Comparison of ENCODE assay signal across 2 cellular contexts in the genomic region with DNA sequence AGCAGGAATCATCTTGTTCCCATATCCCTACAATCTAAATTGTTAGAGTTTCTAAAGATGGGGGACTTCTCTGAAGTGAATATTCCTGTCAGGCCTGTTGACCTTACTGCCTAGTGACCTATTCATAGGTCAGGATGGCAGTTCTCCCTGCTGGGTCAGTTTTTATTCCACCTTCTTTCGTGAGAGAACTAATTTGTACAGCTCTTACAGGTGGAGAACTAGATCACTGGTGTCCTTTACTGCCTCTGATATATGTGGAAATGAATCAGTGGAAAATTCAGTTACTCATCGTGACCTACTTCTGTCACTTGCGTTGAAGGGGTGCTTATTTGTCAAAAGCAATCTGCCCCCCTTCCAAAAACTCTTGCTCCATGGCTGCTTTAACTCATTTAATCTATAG.
A peak's percentile ranks its signal among the peaks of the same experiment; 100 is the strongest.
TF ChIP-seq lines count a peak whose summit lies in the region.

No MANE protein-coding gene starts in this region.

TF ChIP-seq in IMR-90, 13 proteins besides CTCF, POLR2A, EP300 and RAD21:
- TF ChIP-seq, protein P1, sequence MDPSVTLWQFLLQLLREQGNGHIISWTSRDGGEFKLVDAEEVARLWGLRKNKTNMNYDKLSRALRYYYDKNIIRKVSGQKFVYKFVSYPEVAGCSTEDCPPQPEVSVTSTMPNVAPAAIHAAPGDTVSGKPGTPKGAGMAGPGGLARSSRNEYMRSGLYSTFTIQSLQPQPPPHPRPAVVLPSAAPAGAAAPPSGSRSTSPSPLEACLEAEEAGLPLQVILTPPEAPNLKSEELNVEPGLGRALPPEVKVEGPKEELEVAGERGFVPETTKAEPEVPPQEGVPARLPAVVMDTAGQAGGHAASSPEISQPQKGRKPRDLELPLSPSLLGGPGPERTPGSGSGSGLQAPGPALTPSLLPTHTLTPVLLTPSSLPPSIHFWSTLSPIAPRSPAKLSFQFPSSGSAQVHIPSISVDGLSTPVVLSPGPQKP (IDR thresholded peaks at IDR 0.05; ENCODE audit: borderline replicate concordance, low read depth, low read length): no peak
- TF ChIP-seq RCOR1 (IDR thresholded peaks at IDR 0.05; ENCODE audit: insufficient replicate concordance, low read length) (no peak), SMC3 (IDR thresholded peaks at IDR 0.05; ENCODE audit: low read depth, low read length) (no peak), NFE2L2 (IDR thresholded peaks at IDR 0.05; ENCODE audit: low read depth, low read length) (no peak), MAFK (IDR thresholded peaks at IDR 0.05; ENCODE audit: low read depth, low read length) (no peak), BHLHE40 (IDR thresholded peaks at IDR 0.05; ENCODE audit: low read depth, low read length) (no peak), MAZ (IDR thresholded peaks at IDR 0.05; ENCODE audit: borderline replicate concordance, low read depth, low read length) (no peak), RFX5 (IDR thresholded peaks at IDR 0.05; ENCODE audit: low read depth, low read length) (no peak), CHD1 (IDR thresholded peaks at IDR 0.05; ENCODE audit: low read depth, low read length) (no peak), CEBPB (IDR thresholded peaks at IDR 0.05; ENCODE audit: low read depth, low read length) (no peak), MXI1 (IDR thresholded peaks at IDR 0.05; ENCODE audit: borderline replicate concordance, low read depth, low read length) (no peak), FOS (IDR thresholded peaks at IDR 0.05; ENCODE audit: low read depth, low read length) (no peak)
- TF ChIP-seq, protein P2, sequence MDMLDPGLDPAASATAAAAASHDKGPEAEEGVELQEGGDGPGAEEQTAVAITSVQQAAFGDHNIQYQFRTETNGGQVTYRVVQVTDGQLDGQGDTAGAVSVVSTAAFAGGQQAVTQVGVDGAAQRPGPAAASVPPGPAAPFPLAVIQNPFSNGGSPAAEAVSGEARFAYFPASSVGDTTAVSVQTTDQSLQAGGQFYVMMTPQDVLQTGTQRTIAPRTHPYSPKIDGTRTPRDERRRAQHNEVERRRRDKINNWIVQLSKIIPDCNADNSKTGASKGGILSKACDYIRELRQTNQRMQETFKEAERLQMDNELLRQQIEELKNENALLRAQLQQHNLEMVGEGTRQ (IDR thresholded peaks at IDR 0.05; ENCODE audit: low read depth, low read length): no peak

TF ChIP-seq in endothelial cell of umbilical vein, 7 proteins besides CTCF, POLR2A, EP300 and RAD21:
- TF ChIP-seq GATA2 (IDR thresholded peaks at IDR 0.05; ENCODE audit: insufficient read depth, insufficient read length, low read depth, low read length) (no peak), JUN (IDR thresholded peaks at IDR 0.05; ENCODE audit: borderline replicate concordance, insufficient read depth, insufficient read length, low read depth) (peak; percentile 10)
